Comparison of ENCODE assay signal across 13 cellular contexts in genomic region chr14:71471604-71472003, GRCh38.
"Had no signal": no experiment of that assay in that cellular context is flagged by ENCODE, and none has a peak within 500 bp of the region (broad histone marks: within the 10 kb centered on the region; RNA-seq: fewer than 3 reads in every experiment).

No MANE protein-coding gene starts in this region.

- DNase-seq: activated CD4-positive, alpha-beta T cell treated with anti-CD3 and anti-CD28 coated beads, Interleukin-2, amount 10 ng/mL, durations not matched to agents 7 days and 5 days; activated CD8-positive, alpha-beta memory T cell treated with anti-CD3 and anti-CD28 coated beads, Interleukin-2, amount 10 ng/mL, durations not matched to agents 7 days and 5 days; activated T-cell treated with anti-CD3 and anti-CD28 coated beads, Interleukin-2, amount 50 U/mL, for 48 hours; foreskin melanocyte; head of caudate nucleus; nucleus accumbens; psoas muscle; right lobe of liver; stimulated activated CD4-positive, alpha-beta T cell treated with anti-CD3 and anti-CD28 coated beads, Interleukin-2, amount 100 ng/mL, for 24 hours; stimulated activated naive CD4-positive, alpha-beta T cell had no signal

- H3K36me3 ChIP-seq: cardiac muscle cell, right lobe of liver had no signal

- H3K27ac ChIP-seq: cardiac muscle cell, psoas muscle, right lobe of liver had no signal

- H3K27me3 ChIP-seq: cardiac muscle cell, right lobe of liver had no signal

- H3K27ac Mint-ChIP-seq: activated CD4-positive, alpha-beta T cell treated with anti-CD3 and anti-CD28 coated beads, Interleukin-2, amount 10 ng/mL, durations not matched to agents 7 days and 5 days; activated CD8-positive, alpha-beta memory T cell treated with anti-CD3 and anti-CD28 coated beads, Interleukin-2, amount 10 ng/mL, durations not matched to agents 7 days and 5 days; natural killer cell treated with Interleukin-12 subunit alpha and Interleukin-12 subunit beta and Interleukin-15 and Interleukin-18, amount 100 ng/mL, for 72 hours; WTC11 had no signal

- H3K4me3 ChIP-seq: cardiac muscle cell, psoas muscle, right lobe of liver had no signal

- H3K4me3 Mint-ChIP-seq: activated CD4-positive, alpha-beta T cell treated with anti-CD3 and anti-CD28 coated beads, Interleukin-2, amount 10 ng/mL, durations not matched to agents 7 days and 5 days; activated CD8-positive, alpha-beta memory T cell treated with anti-CD3 and anti-CD28 coated beads, Interleukin-2, amount 10 ng/mL, durations not matched to agents 7 days and 5 days; WTC11 had no signal

- H3K9me3 ChIP-seq: psoas muscle, right lobe of liver had no signal

- H3K4me1 ChIP-seq: psoas muscle, right lobe of liver had no signal

- ATAC-seq: psoas muscle, right lobe of liver, WTC11 had no signal

- H3K27me3 Mint-ChIP-seq: activated CD4-positive, alpha-beta T cell treated with anti-CD3 and anti-CD28 coated beads, Interleukin-2, amount 10 ng/mL, durations not matched to agents 7 days and 5 days; activated CD8-positive, alpha-beta memory T cell treated with anti-CD3 and anti-CD28 coated beads, Interleukin-2, amount 10 ng/mL, durations not matched to agents 7 days and 5 days; natural killer cell treated with Interleukin-12 subunit alpha and Interleukin-12 subunit beta and Interleukin-15 and Interleukin-18, amount 100 ng/mL, for 72 hours had no signal
